ENCODE assay signal across 17 cellular contexts in genomic region chr1:43660355-43660754, GRCh38. TPM values are rescaled to one million over a fixed set of nuclear protein-coding genes. Genes with fewer than 3 reads are reported as not detected.
DNase-seq lines count a peak whose midpoint lies in the region; ATAC-seq, FAIRE-seq and TF ChIP-seq lines count a peak whose summit lies in the region.
"Had no signal": no experiment of that assay in that cellular context is flagged by ENCODE, and none has a peak within 500 bp of the region (broad histone marks: within the 10 kb centered on the region; RNA-seq: fewer than 3 reads in every experiment).

No MANE protein-coding gene starts in this region.

- no peak overlapping the region for H2AK5ac ChIP-seq in H1 (ENCODE audit: low read depth, low read length)

- H2AFZ ChIP-seq in GM23338 (no peak overlapping the region), H1 (ENCODE audit: low read length) (no peak overlapping the region)

- H4K8ac ChIP-seq in H1 (ENCODE audit: extremely low read depth, insufficient read depth, low read length), result no peak overlapping the region

- H3K4me3 ChIP-seq in GM23338, result peak overlapping the region; percentile 14
- peak overlapping the region; percentile 36 for H3K4me3 ChIP-seq in HUES64 (ENCODE audit: low read length)
- peak overlapping the region in 1 of 4 experiments; percentile 37; a peak in 2 of 8 replicates for H3K4me3 ChIP-seq in H1 (ENCODE audit: extremely low read depth in 1 of 4, insufficient read depth in 2 of 4, low read depth in 3 of 4, low read length in 4 of 4)
- peak overlapping the region; percentile 54 for H3K4me3 ChIP-seq in iPS-20b (ENCODE audit: low read length)
- H3K4me3 ChIP-seq: A549, Peyer's patch, SK-N-MC had no signal

- POLR2A ChIA-PET in H1 (lab: Charles Lee; ENCODE audit: partially characterized antibody), result interaction anchor here (0.7 to 33.6 kb wide), 17 partner anchors 0 to 371 kb away, joined by 3 to 651 read pairs (median 4); partner anchors contain the start of genes ATP6V0B, IPO13, KDM4A and PTPRF

- H3K23me2 ChIP-seq in H1 (ENCODE audit: low read depth, low read length), result peaks cover 2% of the 10 kb centered on the region; the same call in 1 of the 2 replicates

- no peak for TF ChIP-seq CTCF in GM23338 (conservative IDR thresholded peaks at IDR 0.05; ENCODE audit: low read depth in 2 of 2)
- TF ChIP-seq CTCF in H1 (IDR thresholded peaks at IDR 0.05; ENCODE audit: control extremely low read depth in 1 of 3, insufficient read depth in 1 of 3, low read depth in 1 of 3, low read length in 3 of 3), result no peak

- H3K56ac ChIP-seq in H1 (replicated peaks; ENCODE audit: insufficient read length, low read depth, low read length), result no peak overlapping the region

- no peak overlapping the region for H4K5ac ChIP-seq in H1 (ENCODE audit: insufficient read length, low read depth, low read length)

- H3K27me3 ChIP-seq in GM23338 (ENCODE audit: insufficient read depth), result no peaks in the 10 kb centered on the region
- H3K27me3 ChIP-seq in HUES64 (ENCODE audit: insufficient read depth, low read length), result no peaks in the 10 kb centered on the region
- no peaks in the 10 kb centered on the region for H3K27me3 ChIP-seq in H1 (replicated peaks in 1 of 4; ENCODE audit: control insufficient read depth in 3 of 4, extremely low read depth in 1 of 4, insufficient read depth in 3 of 4, low read length in 3 of 4)
- H3K27me3 ChIP-seq in iPS-20b (ENCODE audit: insufficient read depth, low read length), result no peaks in the 10 kb centered on the region
- H3K27me3 ChIP-seq: Peyer's patch had no signal

- no peaks in the 10 kb centered on the region for H3K9me2 ChIP-seq in GM23338 (ENCODE audit: insufficient read depth)

- H3K27me3 Mint-ChIP-seq in GM23338 (ENCODE audit: insufficient read depth, low read depth, poor library complexity), result no peaks in the 10 kb centered on the region

- no peaks in the 10 kb centered on the region; the same call in 1 of the 3 replicates for H3K9me3 Mint-ChIP-seq in GM23338

- H3K18ac ChIP-seq in H1 (ENCODE audit: extremely low read depth, low read length), result no peak overlapping the region

- peak in 1 of 2 experiments; percentile 84; a peak in 1 of 3 replicates for TF ChIP-seq EP300 in H1 (IDR thresholded peaks at IDR 0.05; ENCODE audit: borderline replicate concordance in 1 of 2, low read depth in 2 of 2, low read length in 2 of 2)

- H3K36me3 ChIP-seq in GM23338 (ENCODE audit: insufficient read depth) (peaks cover 81% of the 10 kb centered on the region), HUES64 (ENCODE audit: insufficient read depth, low read length) (peaks cover 96% of the 10 kb centered on the region), H1 (ENCODE audit: control insufficient read depth in 2 of 4, insufficient read depth in 4 of 4, low read length in 3 of 4) (peaks cover 30 to 86% (median 54%) of the 10 kb centered on the region in 4 experiments), iPS-20b (ENCODE audit: insufficient read depth, low read depth, low read length) (peaks cover 95% of the 10 kb centered on the region)

- ATAC-seq in GM23338 (peak; percentile 91), HG03457 (IDR thresholded peaks at IDR 0.05; ENCODE audit: unreplicated experiment) (no peak)
- ATAC-seq: A549, Right ventricle myocardium inferior had no signal

- peak overlapping the region; percentile 54 for H3K4me2 ChIP-seq in GM23338
- H3K4me2 ChIP-seq in H1 (ENCODE audit: insufficient read depth in 1 of 2, low read depth in 2 of 2, low read length in 2 of 2), result peak overlapping the region; percentile 51 to 80
- H3K4me2 ChIP-seq: A549 had no signal

- peaks cover 15% of the 10 kb centered on the region for H3F3A ChIP-seq in GM23338 (replicated peaks; ENCODE audit: low read depth)

- H2BK5ac ChIP-seq in H1 (ENCODE audit: low read depth, low read length), result no peak overlapping the region

- H2BK120ac ChIP-seq in H1 (replicated peaks; ENCODE audit: low read depth, low read length), result no peak overlapping the region

- peaks cover 5% of the 10 kb centered on the region for H3K79me1 ChIP-seq in H1 (ENCODE audit: low read depth, low read length)

- H3K4ac ChIP-seq in H1 (replicated peaks; ENCODE audit: insufficient read length, low read depth, low read length), result no peak overlapping the region

- peaks cover 24% of the 10 kb centered on the region for H3K4me1 Mint-ChIP-seq in GM23338

- H4K20me1 ChIP-seq in GM23338 (replicated peaks; ENCODE audit: insufficient read depth) (peaks cover 42% of the 10 kb centered on the region), H1 (replicated peaks in 1 of 2; ENCODE audit: control insufficient read depth in 1 of 2, insufficient read depth in 2 of 2, low read length in 2 of 2) (peaks cover 3 to 16% of the 10 kb centered on the region in 2 experiments)

- peak overlapping the region; percentile 86; the same call in 1 of the 2 replicates for H2BK12ac ChIP-seq in H1 (ENCODE audit: low read depth, low read length)

- H3K14ac ChIP-seq in H1 (ENCODE audit: insufficient read length), result no peak overlapping the region

- H2BK20ac ChIP-seq in H1 (ENCODE audit: low read length), result no peak overlapping the region

- H3K36me3 Mint-ChIP-seq in GM23338 (ENCODE audit: low read depth), result peaks cover 97% of the 10 kb centered on the region

- DNase-seq in GM23338 (ENCODE audit: low spot score), result peak; percentile 89
- peak in 1 of 2 experiments; percentile 54 for DNase-seq in H1 (ENCODE audit: low read depth in 1 of 2, low spot score in 2 of 2)
- no peak for DNase-seq in DMS114 treated with DMSO at 0.1 percent for 48 hours (lab: John Stamatoyannopoulos, UW; ENCODE audit: unreplicated experiment)
- no peak for DNase-seq in stimulated activated naive CD4-positive, alpha-beta T cell treated with Interleukin-2 at 50 U/mL for 16 hours (lab: John Stamatoyannopoulos, UW)
- DNase-seq: C1 segment of cervical spinal cord, GF-D8, NCI-H1092, NCI-H146, Peyer's patch had no signal

- CTCF ChIA-PET in H1 (lab: Charles Lee; ENCODE audit: partially characterized antibody), result interaction anchor here (0.6 to 2.2 kb wide), 9 partner anchors 9 to 1028 kb away, joined by 3 to 8 read pairs (median 4); partner anchors contain the start of gene KDM4A

- no peak overlapping the region for H4K91ac ChIP-seq in H1 (replicated peaks; ENCODE audit: insufficient read length, low read length)

- peak overlapping the region; percentile 53 for H3K27ac ChIP-seq in GM23338 (ENCODE audit: low read depth)
- peak overlapping the region; percentile 81; the same call in 1 of the 2 replicates for H3K27ac ChIP-seq in HUES64 (ENCODE audit: low read depth, low read length)
- H3K27ac ChIP-seq in H1 (ENCODE audit: low read depth, low read length), result peak overlapping the region; percentile 55; the same call in 1 of the 2 replicates
- H3K27ac ChIP-seq in iPS-20b (ENCODE audit: low read length), result peak overlapping the region; percentile 67
- H3K27ac ChIP-seq: A549, SK-N-MC had no signal

- peaks cover 25% of the 10 kb centered on the region for H3K4me1 ChIP-seq in GM23338 (ENCODE audit: insufficient read depth)
- peaks cover 25% of the 10 kb centered on the region for H3K4me1 ChIP-seq in HUES64 (ENCODE audit: insufficient read depth, low read length)
- H3K4me1 ChIP-seq in H1 (replicated peaks in 1 of 4; ENCODE audit: control insufficient read depth in 3 of 4, insufficient read depth in 4 of 4, low read length in 3 of 4), result peaks cover 3 to 14% (median 11%) of the 10 kb centered on the region in 4 experiments; a peak in 6 of 7 replicates
- H3K4me1 ChIP-seq in iPS-20b (ENCODE audit: insufficient read depth, low read length), result peaks cover 18% of the 10 kb centered on the region
- H3K4me1 ChIP-seq: A549 had no signal

- FAIRE-seq in H1 (lab: Jason Lieb, UNC), result peak; percentile 100
- FAIRE-seq: A549, GM12891, H54 had no signal

- H3K27ac Mint-ChIP-seq in GM23338, result peak overlapping the region; percentile 86

- H3K9ac ChIP-seq in HUES64 (ENCODE audit: low read depth, low read length) (0 out of 2 replicates have a peak overlapping the region, but pooled peaks have one; percentile 10), H1 (replicated peaks in 1 of 4; ENCODE audit: extremely low read depth in 1 of 4, low read depth in 3 of 4, low read length in 3 of 4) (no peak overlapping the region), iPS-20b (ENCODE audit: low read depth, low read length) (0 out of 2 replicates have a peak overlapping the region, but pooled peaks have one; percentile 49)

- no peak overlapping the region for H2BK15ac ChIP-seq in H1 (ENCODE audit: low read length)

- no peak for TF ChIP-seq RAD21 in H1 (IDR thresholded peaks at IDR 0.05 in 1 of 2, conservative IDR thresholded peaks at IDR 0.05 in 1 of 2; ENCODE audit: low read depth in 2 of 2, low read length in 2 of 2)

- no peak for TF ChIP-seq POLR2A in H1 (IDR thresholded peaks at IDR 0.05; ENCODE audit: control extremely low read depth in 1 of 2, low read depth in 2 of 2, low read length in 2 of 2)

- no peak overlapping the region for H3K23ac ChIP-seq in H1 (ENCODE audit: insufficient read length)

- peaks cover 49% of the 10 kb centered on the region for H3K79me2 ChIP-seq in GM23338 (replicated peaks; ENCODE audit: insufficient read depth)
- peaks cover 3 to 15% of the 10 kb centered on the region in 2 experiments; a peak in 2 of 4 replicates for H3K79me2 ChIP-seq in H1 (ENCODE audit: control insufficient read depth in 1 of 2, insufficient read depth in 2 of 2, low read length in 2 of 2)

- H3K9me3 ChIP-seq in HUES64 (ENCODE audit: insufficient read depth, low read depth, low read length) (no peaks in the 10 kb centered on the region), H1 (ENCODE audit: insufficient read depth in 2 of 2, low read depth in 1 of 2, low read length in 1 of 2) (no peaks in the 10 kb centered on the region), iPS-20b (ENCODE audit: insufficient read depth, low read depth, low read length) (no peaks in the 10 kb centered on the region)
- H3K9me3 ChIP-seq: A549, Peyer's patch had no signal

- peak overlapping the region; percentile 58 for H3K4me3 Mint-ChIP-seq in GM23338

- WGBS in HUES64, result 12% methylated on average over 4 of the region's 4 CpGs
- WGBS in H1 (ENCODE audit: extremely low coverage in 1 of 2, insufficient coverage in 1 of 2, insufficient read length in 1 of 2, insufficient replicate concordance in 2 of 2, low coverage in 1 of 2, low lambda C conversion rate in 2 of 2, missing lambda C conversion rate in 1 of 2), 2 experiments, result 10% methylated on average over 4 of the region's 4 CpGs; no CpG with 5 or more reads in 1 of the 2 experiments

RNA-seq across cellular contexts. Expression of gene KDM4A, which starts 10.4 kb away (rescaled TPM):
- 97.7 and 106 TPM in 2 replicates for total RNA-seq in GM23338 (2014; rRNA removed; shearing (Covaris generic))
- polyA plus RNA-seq in GM23338 (2016; fragmentation: Nextera tagmentation; extraction: Ambion mirVana) (47.7 and 52.2 TPM in 2 replicates), H1 (2011; rRNA removed) (27.8 and 32.8 TPM in 2 replicates)
- polyA plus RNA-seq in HUES64 (2013, experiment 1 of 2), result 52.2 TPM
- polyA plus RNA-seq in HUES64 (2013, experiment 2 of 2), result 52.7 TPM
- total RNA-seq in H1 (2021; fragmentation: NEBNext Ultra II Directional; extraction: Animal tissue kit (Norgen Biotek cat#: 25700)), result 95.9 and 103 TPM in 2 replicates
- 47.8 TPM for polyA plus RNA-seq in H1 (2011; cell fraction: cytosol; rRNA removed)
- polyA plus RNA-seq in H1 (2011; cell fraction: nucleus; rRNA removed), result 45.6 TPM
- polyA plus RNA-seq in H1 (2012, experiment 1 of 2), result 67.2 to 79.0 TPM (median 73.8 TPM) in 4 replicates
- polyA plus RNA-seq in H1 (2012, experiment 2 of 2), result 9.8 TPM
- 35.3 TPM for polyA plus RNA-seq in H1 (2013, experiment 1 of 2)
- 36.5 TPM for polyA plus RNA-seq in H1 (2013, experiment 2 of 2)
- 71.0 and 97.4 TPM in 2 replicates for polyA minus RNA-seq in H1 (2011; rRNA and poly(A)+ RNA removed)
- polyA minus RNA-seq in H1 (2011; cell fraction: cytosol; rRNA and poly(A)+ RNA removed), result 40.3 TPM
- polyA minus RNA-seq in H1 (2011; cell fraction: nucleus; rRNA and poly(A)+ RNA removed), result 47.4 TPM

RNA-seq across cellular contexts. Expression of gene ST3GAL3, which starts 47.0 kb away (rescaled TPM):
- total RNA-seq in GM23338 (2014; rRNA removed; shearing (Covaris generic)), result 7.0 and 21.3 TPM in 2 replicates
- 3.4 and 4.5 TPM in 2 replicates for polyA plus RNA-seq in GM23338 (2016; fragmentation: Nextera tagmentation; extraction: Ambion mirVana)
- polyA plus RNA-seq in HUES64 (2013, experiment 1 of 2), result 9.0 TPM
- 12.8 TPM for polyA plus RNA-seq in HUES64 (2013, experiment 2 of 2)
- total RNA-seq in H1 (2021; fragmentation: NEBNext Ultra II Directional; extraction: Animal tissue kit (Norgen Biotek cat#: 25700)), result 6.5 and 7.0 TPM in 2 replicates
- polyA plus RNA-seq in H1 (2011; rRNA removed), result 6.8 and 9.5 TPM in 2 replicates
- polyA plus RNA-seq in H1 (2011; cell fraction: cytosol; rRNA removed), result 5.7 TPM
- polyA plus RNA-seq in H1 (2011; cell fraction: nucleus; rRNA removed), result 13.1 TPM
- 5.3 to 8.7 TPM (median 7.7 TPM) in 4 replicates for polyA plus RNA-seq in H1 (2012, experiment 1 of 2)
- polyA plus RNA-seq in H1 (2012, experiment 2 of 2), result 4.9 TPM
- 4.4 TPM for polyA plus RNA-seq in H1 (2013, experiment 1 of 2)
- 4.3 TPM for polyA plus RNA-seq in H1 (2013, experiment 2 of 2)
- polyA minus RNA-seq in H1 (2011; rRNA and poly(A)+ RNA removed), result 11.9 and 12.2 TPM in 2 replicates
- 3.2 TPM for polyA minus RNA-seq in H1 (2011; cell fraction: cytosol; rRNA and poly(A)+ RNA removed)
- 19.0 TPM for polyA minus RNA-seq in H1 (2011; cell fraction: nucleus; rRNA and poly(A)+ RNA removed)

Comparison
In these comparisons a context has a peak if more than half of its experiments do, and no peak if none do; other contexts are left out.
1. H3K9ac ChIP-seq: peak in HUES64 (single experiment) and iPS-20b (single experiment); none in H1 (0 of 4).
2. Peak in every context shown above with its lines, with median percentiles within 50 percentile points of each other: H3K27ac ChIP-seq.